In genomic region chr10:131578472-131578970, GRCh38 we compare ENCODE assay signal across 32 cellular contexts.
"Had no signal": no experiment of that assay in that cellular context is flagged by ENCODE, and none has a peak within 500 bp of the region (broad histone marks: within the 10 kb centered on the region; RNA-seq: fewer than 3 reads in every experiment).

No MANE protein-coding gene starts in this region.

- DNase-seq: activated CD4-positive, alpha-beta T cell treated with anti-CD3 and anti-CD28 coated beads for 1 hour; activated CD4-positive, alpha-beta T cell treated with anti-CD3 and anti-CD28 coated beads, Interleukin-2, amount 50 U/mL, for 1 hour; activated CD8-positive, alpha-beta T cell treated with anti-CD3 and anti-CD28 coated beads for 36 hours; activated gamma-delta T cell; activated naive CD4-positive, alpha-beta T cell treated with anti-CD3 and anti-CD28 coated beads, Interleukin-2, amount 10 ng/mL, durations not matched to agents 7 days and 5 days; activated naive CD8-positive, alpha-beta T cell treated with anti-CD3 and anti-CD28 coated beads, Interleukin-2, amount 10 ng/mL, durations not matched to agents 7 days and 5 days; activated T-cell treated with anti-CD3 and anti-CD28 coated beads, Interleukin-2, amount 50 U/mL, for 1 hour; cerebellar nuclear complex; effector memory CD8-positive, alpha-beta T cell; foreskin keratinocyte; heart right ventricle; kidney glomerular epithelial cell; lower lobe of right lung; mesendoderm; ovary; stimulated activated CD4-positive, alpha-beta T cell treated with anti-CD3 and anti-CD28 coated beads, Interleukin-4, amount 100 ng/mL, for 24 hours; T-helper 2 cell had no signal

- H3K36me3 Mint-ChIP-seq: activated naive CD4-positive, alpha-beta T cell treated with anti-CD3 and anti-CD28 coated beads, Interleukin-2, amount 10 ng/mL, durations not matched to agents 7 days and 5 days; activated naive CD8-positive, alpha-beta T cell treated with anti-CD3 and anti-CD28 coated beads, Interleukin-2, amount 10 ng/mL, durations not matched to agents 7 days and 5 days; brain; natural killer cell treated with Interleukin-12 subunit alpha and Interleukin-12 subunit beta and Interleukin-15 and Interleukin-18, amount 100 ng/mL, for 72 hours; stimulated activated memory B cell treated with anti-CD40 and anti-IgM and Interleukin-4, amounts not matched to agents 10 μg/mL and 1 μg/mL and 100 μg/mL, for 72 hours had no signal

- H3K4me1 ChIP-seq: ascending aorta, foreskin keratinocyte, heart right ventricle, lower lobe of right lung, right lobe of liver, suprapubic skin, tibial artery had no signal

- H3K9me3 Mint-ChIP-seq: activated CD8-positive, alpha-beta T cell treated with anti-CD3 and anti-CD28 coated beads for 36 hours; activated naive CD4-positive, alpha-beta T cell treated with anti-CD3 and anti-CD28 coated beads, Interleukin-2, amount 10 ng/mL, durations not matched to agents 7 days and 5 days; activated naive CD8-positive, alpha-beta T cell treated with anti-CD3 and anti-CD28 coated beads, Interleukin-2, amount 10 ng/mL, durations not matched to agents 7 days and 5 days; natural killer cell treated with Interleukin-12 subunit alpha and Interleukin-12 subunit beta and Interleukin-15 and Interleukin-18, amount 100 ng/mL, for 72 hours; stimulated activated memory B cell treated with anti-CD40 and anti-IgM and Interleukin-4, amounts not matched to agents 10 μg/mL and 1 μg/mL and 100 μg/mL, for 72 hours had no signal

- H3K4me1 Mint-ChIP-seq: activated naive CD4-positive, alpha-beta T cell treated with anti-CD3 and anti-CD28 coated beads, Interleukin-2, amount 10 ng/mL, durations not matched to agents 7 days and 5 days; activated naive CD8-positive, alpha-beta T cell treated with anti-CD3 and anti-CD28 coated beads, Interleukin-2, amount 10 ng/mL, durations not matched to agents 7 days and 5 days; stimulated activated memory B cell treated with anti-CD40 and anti-IgM and Interleukin-4, amounts not matched to agents 10 μg/mL and 1 μg/mL and 100 μg/mL, for 72 hours; WTC11 had no signal

- H3K4me3 Mint-ChIP-seq: activated CD8-positive, alpha-beta T cell treated with anti-CD3 and anti-CD28 coated beads for 36 hours; activated naive CD4-positive, alpha-beta T cell treated with anti-CD3 and anti-CD28 coated beads, Interleukin-2, amount 10 ng/mL, durations not matched to agents 7 days and 5 days; activated naive CD8-positive, alpha-beta T cell treated with anti-CD3 and anti-CD28 coated beads, Interleukin-2, amount 10 ng/mL, durations not matched to agents 7 days and 5 days; brain; effector memory CD8-positive, alpha-beta T cell; natural killer cell treated with Interleukin-12 subunit alpha and Interleukin-12 subunit beta and Interleukin-15 and Interleukin-18, amount 100 ng/mL, for 72 hours; stimulated activated memory B cell treated with anti-CD40 and anti-IgM and Interleukin-4, amounts not matched to agents 10 μg/mL and 1 μg/mL and 100 μg/mL, for 72 hours; WTC11 had no signal

- H3K4me3 ChIP-seq: ascending aorta, cardiac muscle cell, coronary artery, dorsolateral prefrontal cortex, heart right ventricle, lower lobe of right lung, ovary, right lobe of liver, skin epidermis, suprapubic skin, tibial artery had no signal

- H3K36me3 ChIP-seq: ascending aorta, cardiac muscle cell, heart right ventricle, lower lobe of right lung, ovary, right lobe of liver, suprapubic skin, tibial artery had no signal

- H3K27me3 ChIP-seq: ascending aorta, cardiac muscle cell, foreskin keratinocyte, ovary, right lobe of liver had no signal

- ATAC-seq: activated CD8-positive, alpha-beta T cell treated with anti-CD3 and anti-CD28 coated beads for 36 hours; effector memory CD8-positive, alpha-beta T cell; esophagus mucosa; foreskin keratinocyte; heart right ventricle; left lobe of liver; natural killer cell treated with Interleukin-12 subunit alpha and Interleukin-12 subunit beta and Interleukin-15 and Interleukin-18, amount 100 ng/mL, for 72 hours; stimulated activated memory B cell treated with anti-CD40 and anti-IgM and Interleukin-4, amounts not matched to agents 10 μg/mL and 1 μg/mL and 100 μg/mL, for 72 hours; WTC11 had no signal

- H3K27me3 Mint-ChIP-seq: activated CD8-positive, alpha-beta T cell treated with anti-CD3 and anti-CD28 coated beads for 36 hours; activated naive CD4-positive, alpha-beta T cell treated with anti-CD3 and anti-CD28 coated beads, Interleukin-2, amount 10 ng/mL, durations not matched to agents 7 days and 5 days; activated naive CD8-positive, alpha-beta T cell treated with anti-CD3 and anti-CD28 coated beads, Interleukin-2, amount 10 ng/mL, durations not matched to agents 7 days and 5 days; effector memory CD8-positive, alpha-beta T cell; natural killer cell treated with Interleukin-12 subunit alpha and Interleukin-12 subunit beta and Interleukin-15 and Interleukin-18, amount 100 ng/mL, for 72 hours; stimulated activated memory B cell treated with anti-CD40 and anti-IgM and Interleukin-4, amounts not matched to agents 10 μg/mL and 1 μg/mL and 100 μg/mL, for 72 hours had no signal

- H3K27ac Mint-ChIP-seq: activated CD8-positive, alpha-beta T cell treated with anti-CD3 and anti-CD28 coated beads for 36 hours; activated naive CD4-positive, alpha-beta T cell treated with anti-CD3 and anti-CD28 coated beads, Interleukin-2, amount 10 ng/mL, durations not matched to agents 7 days and 5 days; activated naive CD8-positive, alpha-beta T cell treated with anti-CD3 and anti-CD28 coated beads, Interleukin-2, amount 10 ng/mL, durations not matched to agents 7 days and 5 days; brain; effector memory CD8-positive, alpha-beta T cell; natural killer cell treated with Interleukin-12 subunit alpha and Interleukin-12 subunit beta and Interleukin-15 and Interleukin-18, amount 100 ng/mL, for 72 hours; progenitor cell of endocrine pancreas; stimulated activated memory B cell treated with anti-CD40 and anti-IgM and Interleukin-4, amounts not matched to agents 10 μg/mL and 1 μg/mL and 100 μg/mL, for 72 hours; WTC11 had no signal

- H3K9me3 ChIP-seq: ascending aorta, heart right ventricle, lower lobe of right lung, ovary, right lobe of liver, suprapubic skin, tibial artery had no signal

- H3K27ac ChIP-seq: ascending aorta, cardiac muscle cell, coronary artery, dorsolateral prefrontal cortex, foreskin keratinocyte, heart right ventricle, lower lobe of right lung, ovary, right lobe of liver, skin epidermis, suprapubic skin, tibial artery had no signal
